ENCODE assay signal across 26 cellular contexts in genomic region chr15:42282344-42282743, GRCh38.
"Had no signal": no experiment of that assay in that cellular context is flagged by ENCODE, and none has a peak within 500 bp of the region (broad histone marks: within the 10 kb centered on the region; RNA-seq: fewer than 3 reads in every experiment).

No MANE protein-coding gene starts in this region.

- H3K27ac Mint-ChIP-seq: activated CD8-positive, alpha-beta T cell treated with anti-CD3 and anti-CD28 coated beads for 36 hours; activated naive CD4-positive, alpha-beta T cell treated with anti-CD3 and anti-CD28 coated beads, Interleukin-2, amount 50 U/mL, for 24 hours; activated naive CD8-positive, alpha-beta T cell treated with anti-CD3 and anti-CD28 coated beads, Interleukin-2, amount 50 U/mL, for 24 hours; activated T-helper 2 cell treated with anti-CD3 and anti-CD28 coated beads, Interferon-gamma antibody, Interleukin-2, Interleukin-4, amounts not matched to agents 10 μg/mL and 5 μg/mL and 100 μg/mL, durations not matched to agents 14 hours and 24 hours and 36 hours; dendritic cell treated with granulocyte-macrophage colony-stimulating factor and Interleukin-4, amounts not matched to agents 40 ng/mL and 50 ng/mL, for 4 days; nephron had no signal

- H3K36me3 ChIP-seq: ovary had no signal

- H3K9me3 ChIP-seq: esophagus muscularis mucosa, left lung, mucosa of descending colon, neutrophil, ovary, prostate gland, spleen, suprapubic skin, tibial artery, upper lobe of right lung had no signal

- ATAC-seq: activated CD8-positive, alpha-beta T cell treated with anti-CD3 and anti-CD28 coated beads for 36 hours; activated naive CD8-positive, alpha-beta T cell treated with anti-CD3 and anti-CD28 coated beads, Interleukin-2, amount 50 U/mL, for 24 hours; foreskin keratinocyte; mucosa of descending colon; upper lobe of right lung had no signal

- H3K9me3 Mint-ChIP-seq: activated CD8-positive, alpha-beta T cell treated with anti-CD3 and anti-CD28 coated beads for 36 hours; activated naive CD4-positive, alpha-beta T cell treated with anti-CD3 and anti-CD28 coated beads, Interleukin-2, amount 50 U/mL, for 24 hours; activated naive CD8-positive, alpha-beta T cell treated with anti-CD3 and anti-CD28 coated beads, Interleukin-2, amount 50 U/mL, for 24 hours; activated T-helper 2 cell treated with anti-CD3 and anti-CD28 coated beads, Interferon-gamma antibody, Interleukin-2, Interleukin-4, amounts not matched to agents 10 μg/mL and 5 μg/mL and 100 μg/mL, durations not matched to agents 14 hours and 24 hours and 36 hours; dendritic cell treated with granulocyte-macrophage colony-stimulating factor and Interleukin-4, amounts not matched to agents 40 ng/mL and 50 ng/mL, for 4 days; nephron had no signal

- H3K27ac ChIP-seq: esophagus muscularis mucosa, foreskin keratinocyte, left lung, neutrophil, ovary, spleen, suprapubic skin, tibial artery, upper lobe of right lung had no signal

- H3K4me1 ChIP-seq: esophagus muscularis mucosa, foreskin keratinocyte, suprapubic skin, tibial artery, upper lobe of right lung had no signal

- H3K4me3 Mint-ChIP-seq: activated CD8-positive, alpha-beta T cell treated with anti-CD3 and anti-CD28 coated beads for 36 hours; activated naive CD4-positive, alpha-beta T cell treated with anti-CD3 and anti-CD28 coated beads, Interleukin-2, amount 50 U/mL, for 24 hours; activated naive CD8-positive, alpha-beta T cell treated with anti-CD3 and anti-CD28 coated beads, Interleukin-2, amount 50 U/mL, for 24 hours; dendritic cell treated with granulocyte-macrophage colony-stimulating factor and Interleukin-4, amounts not matched to agents 40 ng/mL and 50 ng/mL, for 4 days; nephron had no signal

- H3K4me1 Mint-ChIP-seq: activated naive CD4-positive, alpha-beta T cell treated with anti-CD3 and anti-CD28 coated beads, Interleukin-2, amount 50 U/mL, for 24 hours; activated naive CD8-positive, alpha-beta T cell treated with anti-CD3 and anti-CD28 coated beads, Interleukin-2, amount 50 U/mL, for 24 hours; nephron had no signal

- H3K27me3 Mint-ChIP-seq: activated CD8-positive, alpha-beta T cell treated with anti-CD3 and anti-CD28 coated beads for 36 hours; activated naive CD4-positive, alpha-beta T cell treated with anti-CD3 and anti-CD28 coated beads, Interleukin-2, amount 50 U/mL, for 24 hours; activated naive CD8-positive, alpha-beta T cell treated with anti-CD3 and anti-CD28 coated beads, Interleukin-2, amount 50 U/mL, for 24 hours; dendritic cell treated with granulocyte-macrophage colony-stimulating factor and Interleukin-4, amounts not matched to agents 40 ng/mL and 50 ng/mL, for 4 days had no signal

- H3K27me3 ChIP-seq: esophagus muscularis mucosa, foreskin keratinocyte, left lung, neutrophil, ovary, spleen, suprapubic skin, tibial artery, upper lobe of right lung had no signal

- DNase-seq: activated CD4-positive, alpha-beta T cell treated with anti-CD3 and anti-CD28 coated beads, Interleukin-2, amount 50 U/mL, for 1 hour; activated CD8-positive, alpha-beta T cell treated with anti-CD3 and anti-CD28 coated beads for 36 hours; activated naive CD8-positive, alpha-beta T cell treated with anti-CD3 and anti-CD28 coated beads, Interleukin-2, amount 50 U/mL, for 24 hours; activated T-cell treated with anti-CD3 and anti-CD28 coated beads, Interleukin-2, amount 50 U/mL, for 48 hours; amygdala; central memory CD4-positive, alpha-beta T cell; foreskin keratinocyte; kidney glomerular epithelial cell; left lung; mesendoderm; mucosa of descending colon; ovary; spleen; stimulated activated naive CD4-positive, alpha-beta T cell; T-helper 2 cell; tibial artery; upper lobe of right lung had no signal

- H3K4me3 ChIP-seq: esophagus muscularis mucosa, left lung, lung, mucosa of descending colon, ovary, prostate gland, spleen, suprapubic skin, tibial artery, upper lobe of right lung had no signal
